In genomic region chr12:123094349-123095073, GRCh38 we compare ENCODE assay signal across 9 cellular contexts. TPM values are rescaled to one million over a fixed set of nuclear protein-coding genes. Genes with fewer than 3 reads are reported as not detected.
DNase-seq lines count a peak whose midpoint lies in the region; ATAC-seq and TF ChIP-seq lines count a peak whose summit lies in the region.
"Had no signal": no experiment of that assay in that cellular context is flagged by ENCODE, and none has a peak within 500 bp of the region (broad histone marks: within the 10 kb centered on the region; RNA-seq: fewer than 3 reads in every experiment).

No MANE protein-coding gene starts in this region.

- no peaks in the 10 kb centered on the region for H3K36me3 Mint-ChIP-seq in effector memory CD8-positive, alpha-beta T cell (ENCODE audit: insufficient read depth)

- peaks cover 28 to 41% of the 10 kb centered on the region in 2 donors for H3K4me1 ChIP-seq in lung (ENCODE audit: control insufficient read depth in 2 of 2, insufficient read depth in 2 of 2, low read length in 2 of 2)

- peak overlapping the region in 1 of 2 donors; percentile 81 for H3K27ac Mint-ChIP-seq in effector memory CD8-positive, alpha-beta T cell

- no peak for ATAC-seq in lung (ENCODE audit: insufficient read depth, low FRiP score)
- no peak for ATAC-seq in GM21390 (IDR thresholded peaks at IDR 0.05; ENCODE audit: unreplicated experiment)
- no peak for ATAC-seq in HG02870 (IDR thresholded peaks at IDR 0.05; ENCODE audit: unreplicated experiment)
- ATAC-seq in effector memory CD8-positive, alpha-beta T cell (replicated peaks), result no peak

- H3K27me3 Mint-ChIP-seq in effector memory CD8-positive, alpha-beta T cell, result no peaks in the 10 kb centered on the region

- no peak overlapping the region for H3K4me3 Mint-ChIP-seq in effector memory CD8-positive, alpha-beta T cell

- 66 to 86% methylated on average over 18 of the region's 18 CpGs for WGBS in lung, 2 donors

- H3K36me3 ChIP-seq in lung (ENCODE audit: control insufficient read depth in 2 of 2, insufficient read depth in 2 of 2, low read length in 2 of 2), result no peaks in the 10 kb centered on the region

- DNase-seq in LHCN-M2 (ENCODE audit: low read depth) (peak; percentile 46), caudate nucleus (lab: John Stamatoyannopoulos, UW) (no peak), lung (ENCODE audit: low spot score) (no peak)
- no peak for DNase-seq in activated CD4-positive, alpha-beta T cell treated with anti-CD3 and anti-CD28 coated beads for 48 hours
- DNase-seq in effector memory CD8-positive, alpha-beta T cell, result no peak
- DNase-seq: NCI-H1694 had no signal

- H3K9me3 Mint-ChIP-seq in effector memory CD8-positive, alpha-beta T cell, result no peaks in the 10 kb centered on the region

- H3K27me3 ChIP-seq in lung (ENCODE audit: control insufficient read depth, insufficient read depth), result no peaks in the 10 kb centered on the region

- peak overlapping the region; percentile 25 for H3K27ac ChIP-seq in 22Rv1
- H3K27ac ChIP-seq in caudate nucleus (ENCODE audit: low read depth, low read length), result peak overlapping the region; percentile 85
- H3K27ac ChIP-seq in lung (ENCODE audit: low read depth in 1 of 2, low read length in 1 of 2), result peak overlapping the region; percentile 34 to 78

- H3K4me1 Mint-ChIP-seq in effector memory CD8-positive, alpha-beta T cell (ENCODE audit: low read depth in 2 of 2), result peaks cover 2 to 3% of the 10 kb centered on the region in 2 donors

- H3K9me3 ChIP-seq in lung (ENCODE audit: control insufficient read depth in 2 of 2, insufficient read depth in 1 of 2, low read length in 1 of 2), result no peaks in the 10 kb centered on the region

- no peak overlapping the region for H3K4me3 ChIP-seq in lung

- TF ChIP-seq CTCF in 22Rv1 (IDR thresholded peaks at IDR 0.05) (no peak), lung (IDR thresholded peaks at IDR 0.05; ENCODE audit: control extremely low read depth, extremely low read depth) (no peak)

RNA-seq across cellular contexts. Expression of gene PITPNM2, which starts 56.4 kb away (rescaled TPM):
- total RNA-seq in LHCN-M2 (2014; rRNA removed) (2.7 and 4.4 TPM in 2 replicates), lung (10 to 100 TPM; 19.6 to 37.8 TPM)
- 4.7 TPM for polyA plus RNA-seq in LHCN-M2 (2012)
- polyA plus RNA-seq in lung, result 10 to 100 TPM in 1 of 2 donors, 1 to 10 TPM in 1; 8.9 to 12.9 TPM

Comparison
In these comparisons a context has a peak if more than half of its experiments do, and no peak if none do; other contexts are left out.
1. H3K27ac ChIP-seq: peak in every context shown above with its lines; median percentile 85 in caudate nucleus; 56 in lung; 25 in 22Rv1.